In genomic region chr3:70539908-70540307, GRCh38 we compare ENCODE assay signal across 16 cellular contexts.
DNase-seq lines count a peak whose midpoint lies in the region; ATAC-seq, FAIRE-seq and TF ChIP-seq lines count a peak whose summit lies in the region.
"Had no signal": no experiment of that assay in that cellular context is flagged by ENCODE, and none has a peak within 500 bp of the region (broad histone marks: within the 10 kb centered on the region; RNA-seq: fewer than 3 reads in every experiment).

No MANE protein-coding gene starts in this region.

- peak; percentile 9 for DNase-seq in activated CD4-positive, alpha-beta T cell treated with anti-CD3 and anti-CD28 coated beads for 48 hours
- no peak for DNase-seq in activated CD4-positive, alpha-beta T cell treated with anti-CD3 and anti-CD28 coated beads for 36 hours
- peak; percentile 13 for DNase-seq in KBM-7
- no peak for DNase-seq in brain microvascular endothelial cell
- no peak for DNase-seq in type B pancreatic cell (ENCODE audit: extremely low spot score, unreplicated experiment)
- no peak for DNase-seq in GM19239 (ENCODE audit: insufficient read length, low spot score)
- DNase-seq in activated CD8-positive, alpha-beta memory T cell treated with anti-CD3 and anti-CD28 coated beads, Interleukin-2, amount 10 ng/mL, durations not matched to agents 7 days and 5 days: no peak
- DNase-seq in epidermal melanocyte (ENCODE audit: insufficient read length, low spot score): no peak
- DNase-seq: activated gamma-delta T cell, mesenchymal stem cell, NCI-H2029 treated with DMSO at 0.1 percent for 48 hours had no signal

- CTCF ChIA-PET in activated CD4-positive, alpha-beta T cell treated with anti-CD3 and anti-CD28 coated beads for 36 hours (lab: Charles Lee): interaction anchor here (0.6 to 0.9 kb wide), 3 partner anchors 40 to 897 kb away, joined by 3 read pairs; no protein-coding TSS in a partner anchor
- CTCF ChIA-PET in activated CD8-positive, alpha-beta memory T cell treated with anti-CD3 and anti-CD28 coated beads, Interleukin-2, amount 10 ng/mL, durations not matched to agents 7 days and 5 days (lab: Charles Lee): interaction anchor here (1.2 kb wide), 1 partner anchor 11 kb away, joined by 3 read pairs; no protein-coding TSS in a partner anchor

- no peak overlapping the region for H3K4me3 ChIP-seq in brain microvascular endothelial cell (ENCODE audit: low read depth, low read length)
- H3K4me3 ChIP-seq: ascending aorta, SK-N-MC had no signal

- intact Hi-C loops in activated CD4-positive, alpha-beta T cell treated with anti-CD3 and anti-CD28 coated beads for 36 hours (cut with DNase I, micrococcal nuclease): loop anchor here (10.0 kb wide), 3 partner anchors 765 to 1045 kb away; partner anchors contain the start of gene FOXP1 (in 1 of the 2)

- H3K27me3 Mint-ChIP-seq in activated CD4-positive, alpha-beta T cell treated with anti-CD3 and anti-CD28 coated beads for 36 hours: peaks cover 5% of the 10 kb centered on the region
- H3K27me3 Mint-ChIP-seq in type B pancreatic cell: peaks cover 3% of the 10 kb centered on the region
- peaks cover 11% of the 10 kb centered on the region for H3K27me3 Mint-ChIP-seq in activated CD8-positive, alpha-beta memory T cell treated with anti-CD3 and anti-CD28 coated beads, Interleukin-2, amount 10 ng/mL, durations not matched to agents 7 days and 5 days

- no peaks in the 10 kb centered on the region for H3K36me3 ChIP-seq in brain microvascular endothelial cell (replicated peaks)
- H3K36me3 ChIP-seq: ascending aorta, neutrophil had no signal

- H3K4me1 Mint-ChIP-seq in activated CD4-positive, alpha-beta T cell treated with anti-CD3 and anti-CD28 coated beads for 36 hours: no peaks in the 10 kb centered on the region
- no peaks in the 10 kb centered on the region for H3K4me1 Mint-ChIP-seq in type B pancreatic cell (ENCODE audit: unreplicated experiment)
- no peaks in the 10 kb centered on the region for H3K4me1 Mint-ChIP-seq in activated CD8-positive, alpha-beta memory T cell treated with anti-CD3 and anti-CD28 coated beads, Interleukin-2, amount 10 ng/mL, durations not matched to agents 7 days and 5 days

- no peak overlapping the region for H3K27ac Mint-ChIP-seq in activated CD4-positive, alpha-beta T cell treated with anti-CD3 and anti-CD28 coated beads for 36 hours
- H3K27ac Mint-ChIP-seq in type B pancreatic cell: no peak overlapping the region
- no peak overlapping the region for H3K27ac Mint-ChIP-seq in activated CD8-positive, alpha-beta memory T cell treated with anti-CD3 and anti-CD28 coated beads, Interleukin-2, amount 10 ng/mL, durations not matched to agents 7 days and 5 days

- H3K9me3 Mint-ChIP-seq in activated CD4-positive, alpha-beta T cell treated with anti-CD3 and anti-CD28 coated beads for 36 hours (ENCODE audit: low read depth): no peaks in the 10 kb centered on the region
- no peaks in the 10 kb centered on the region for H3K9me3 Mint-ChIP-seq in type B pancreatic cell
- H3K9me3 Mint-ChIP-seq in activated CD8-positive, alpha-beta memory T cell treated with anti-CD3 and anti-CD28 coated beads, Interleukin-2, amount 10 ng/mL, durations not matched to agents 7 days and 5 days (ENCODE audit: low read depth): no peaks in the 10 kb centered on the region

- POLR2A ChIA-PET in activated CD4-positive, alpha-beta T cell treated with anti-CD3 and anti-CD28 coated beads for 36 hours (lab: Charles Lee): no interaction called here

- TF ChIP-seq CTCF in brain microvascular endothelial cell (IDR thresholded peaks at IDR 0.05; ENCODE audit: low read depth, low read length, missing control alignments) (peak; percentile 23), type B pancreatic cell (conservative IDR thresholded peaks at IDR 0.05) (peak; percentile 41)

- ATAC-seq in activated CD4-positive, alpha-beta T cell treated with anti-CD3 and anti-CD28 coated beads for 36 hours: no peak
- no peak for ATAC-seq in activated CD8-positive, alpha-beta memory T cell treated with anti-CD3 and anti-CD28 coated beads, Interleukin-2, amount 10 ng/mL, durations not matched to agents 7 days and 5 days

- H3K27me3 ChIP-seq in brain microvascular endothelial cell (replicated peaks): no peaks in the 10 kb centered on the region
- H3K27me3 ChIP-seq: ascending aorta, neutrophil had no signal

- no peak overlapping the region for H3K4me3 Mint-ChIP-seq in activated CD4-positive, alpha-beta T cell treated with anti-CD3 and anti-CD28 coated beads for 36 hours
- H3K4me3 Mint-ChIP-seq in type B pancreatic cell: no peak overlapping the region
- H3K4me3 Mint-ChIP-seq in activated CD8-positive, alpha-beta memory T cell treated with anti-CD3 and anti-CD28 coated beads, Interleukin-2, amount 10 ng/mL, durations not matched to agents 7 days and 5 days: no peak overlapping the region

- no peaks in the 10 kb centered on the region for H3K36me3 Mint-ChIP-seq in activated CD4-positive, alpha-beta T cell treated with anti-CD3 and anti-CD28 coated beads for 36 hours (ENCODE audit: low read depth)
- H3K36me3 Mint-ChIP-seq in type B pancreatic cell: no peaks in the 10 kb centered on the region
- H3K36me3 Mint-ChIP-seq in activated CD8-positive, alpha-beta memory T cell treated with anti-CD3 and anti-CD28 coated beads, Interleukin-2, amount 10 ng/mL, durations not matched to agents 7 days and 5 days: no peaks in the 10 kb centered on the region

- H3K27ac ChIP-seq in brain microvascular endothelial cell: no peak overlapping the region
- H3K27ac ChIP-seq: ascending aorta, neutrophil, SK-N-MC had no signal

- no peak for FAIRE-seq in GM19239 (lab: Jason Lieb, UNC)
- FAIRE-seq: frontal cortex, GM12892 had no signal

- in situ Hi-C loops in KBM-7 (cut with MboI; ENCODE audit: low pct_unique_long_range_greater_than_20kb, low sequenced_read_pairs): loop anchor here (25.0 kb wide), 1 partner anchor 1122 kb away; no protein-coding TSS in a partner anchor
- in situ Hi-C loops in brain microvascular endothelial cell (cut with HindIII; ENCODE audit: low pct_ligation_motif_present, low sequenced_read_pairs): loop anchor here (25.0 kb wide), 2 partner anchors 522 to 1097 kb away; no protein-coding TSS in a partner anchor

Comparison
In these comparisons a context has a peak if more than half of its experiments do, and no peak if none do; other contexts are left out.
1. DNase-seq: peak in activated CD4-positive, alpha-beta T cell treated with anti-CD3 and anti-CD28 coated beads for 48 hours (single experiment) and KBM-7 (single experiment); none in activated CD4-positive, alpha-beta T cell treated with anti-CD3 and anti-CD28 coated beads for 36 hours (single experiment), brain microvascular endothelial cell (single experiment), type B pancreatic cell (single experiment), GM19239 (single experiment), activated CD8-positive, alpha-beta memory T cell treated with anti-CD3 and anti-CD28 coated beads, Interleukin-2, amount 10 ng/mL, durations not matched to agents 7 days and 5 days (single experiment) and epidermal melanocyte (single experiment).